ENCODE assay signal across 8 cellular contexts in the genomic region with DNA sequence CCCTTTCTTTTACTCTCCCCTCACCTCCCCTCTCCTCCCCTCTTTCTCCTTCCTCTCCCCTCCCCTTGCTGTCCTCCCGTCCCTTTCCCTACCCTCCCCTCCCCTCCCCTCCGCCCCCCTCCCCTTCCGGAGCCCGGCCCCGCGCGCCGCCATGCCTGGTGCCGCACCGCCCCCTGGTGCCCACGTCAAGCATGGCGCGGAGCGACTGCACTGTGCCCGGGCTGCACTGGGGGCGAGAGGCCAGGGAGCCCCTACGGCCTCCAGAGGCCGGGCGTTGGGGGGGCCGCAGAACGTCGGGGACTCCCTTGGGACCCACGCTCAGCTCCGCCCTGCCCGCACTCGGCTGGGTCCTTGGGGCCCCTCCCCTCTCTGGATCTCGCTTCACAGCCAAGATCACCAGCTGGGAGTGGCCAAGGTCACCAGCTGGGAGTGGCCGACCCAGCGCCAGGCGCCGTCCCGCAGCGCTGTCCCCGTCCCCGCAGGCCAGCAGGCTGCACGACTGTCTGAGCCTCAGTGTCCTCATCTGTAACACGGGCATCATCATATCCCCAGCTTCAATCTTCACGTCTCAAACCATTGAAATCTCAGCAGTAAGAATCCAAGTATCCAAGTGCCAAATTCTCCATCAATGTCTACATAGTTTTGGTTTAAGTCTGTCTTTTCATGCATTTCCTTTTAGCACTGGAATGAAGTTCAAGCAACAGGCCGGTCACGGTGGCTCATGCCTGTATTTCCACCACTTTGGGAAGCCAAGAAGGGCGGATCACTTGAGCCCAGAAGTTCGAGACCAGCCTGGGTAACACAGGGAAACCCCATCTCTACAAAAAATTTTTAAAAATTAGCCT. TPM values are rescaled to one million over a fixed set of nuclear protein-coding genes. Genes with fewer than 3 reads are reported as not detected.
DNase-seq lines count a peak whose midpoint lies in the region; ATAC-seq and TF ChIP-seq lines count a peak whose summit lies in the region.

No MANE protein-coding gene starts in this region.

- H2BK15ac ChIP-seq in H9 (ENCODE audit: low read depth, low read length) = no peak overlapping the region

- peaks cover 12% of the 10 kb centered on the region; the same call in 1 of the 2 replicates for H3K4me1 ChIP-seq in Caco-2
- no peaks in the 10 kb centered on the region for H3K4me1 ChIP-seq in H9 (ENCODE audit: insufficient read depth, low read length)
- H3K4me1 ChIP-seq in mammary epithelial cell (ENCODE audit: insufficient read depth, low read length) = peaks cover 5% of the 10 kb centered on the region

- in situ Hi-C loops in mammary epithelial cell (cut with MboI; ENCODE audit: low sequenced_read_pairs in 2 of 2) = loop anchor here in 1 of 2 donors (25.0 kb wide), 1 partner anchor 1036 kb away; the partner anchor contains the start of genes CHST13 and UROC1

- no peak overlapping the region for H2BK120ac ChIP-seq in H9 (ENCODE audit: low read depth, low read length, poor library complexity, severe bottlenecking)

- no peak overlapping the region for H3K27ac Mint-ChIP-seq in Caco-2 (ENCODE audit: unreplicated experiment)
- H3K27ac Mint-ChIP-seq in H9 = no peak overlapping the region
- no peak overlapping the region for H3K27ac Mint-ChIP-seq in activated B cell treated with CpG ODN at 0.5 μM for 24 hours

- TF ChIP-seq CTCF in Caco-2 (IDR thresholded peaks at IDR 0.05; ENCODE audit: insufficient read depth in 1 of 2, low read depth in 1 of 2, low read length in 1 of 2, severe bottlenecking in 1 of 2, unreplicated experiment in 1 of 2) (peak; percentile 64 to 84), H9 (conservative IDR thresholded peaks at IDR 0.05) (peak; percentile 75), activated B cell treated with CpG ODN at 0.5 μM for 24 hours (IDR thresholded peaks at IDR 0.05) (no peak), mammary epithelial cell (conservative IDR thresholded peaks at IDR 0.05 in 1 of 2, IDR thresholded peaks at IDR 0.05 in 1 of 2; ENCODE audit: extremely low read depth in 1 of 2, insufficient read depth in 1 of 2, low read depth in 1 of 2, low read length in 2 of 2) (peak; percentile 42 to 73)

- H3K23me2 ChIP-seq in H9 (ENCODE audit: insufficient read length, low read depth, low read length, poor library complexity, severe bottlenecking) = peaks cover 6% of the 10 kb centered on the region

- no peak overlapping the region for H3T11ph ChIP-seq in H9 (ENCODE audit: low read length)

- no peaks in the 10 kb centered on the region for H3K4me1 Mint-ChIP-seq in Caco-2 (ENCODE audit: low read depth, unreplicated experiment)
- peaks cover 13 to 31% of the 10 kb centered on the region in 2 experiments for H3K4me1 Mint-ChIP-seq in H9
- H3K4me1 Mint-ChIP-seq in activated B cell treated with CpG ODN at 0.5 μM for 24 hours = peaks cover 14% of the 10 kb centered on the region

- H2BK5ac ChIP-seq in H9 (ENCODE audit: insufficient read length, low read length) = no peak overlapping the region

- no peak overlapping the region for H3K27ac ChIP-seq in H9 (ENCODE audit: insufficient read length, low read depth, low read length)
- H3K27ac ChIP-seq in mammary epithelial cell (ENCODE audit: insufficient read depth, low read depth, low read length) = no peak overlapping the region

- intact Hi-C loops in Caco-2 (cut with micrococcal nuclease; ENCODE audit: unreplicated experiment) (loop anchor here (10.0 kb wide), 1 partner anchor 93 kb away; no protein-coding TSS in a partner anchor), activated B cell treated with CpG ODN at 0.5 μM for 24 hours (cut with micrococcal nuclease) (loop anchor here (1.0 to 2.0 kb wide), 2 partner anchors 565 to 1026 kb away; partner anchors contain the start of gene PLXNA1), mammary epithelial cell (cut with micrococcal nuclease) (loop anchor here (1.0 to 10.0 kb wide), 2 partner anchors 173 to 869 kb away; no protein-coding TSS in a partner anchor)

- no peak overlapping the region for H2AK5ac ChIP-seq in H9 (ENCODE audit: insufficient read length, low read length)

- H4K20me1 ChIP-seq in H9 (ENCODE audit: control insufficient read depth, insufficient read depth, insufficient read length) (no peaks in the 10 kb centered on the region), mammary epithelial cell (ENCODE audit: insufficient read depth, low read length) (no peaks in the 10 kb centered on the region)

- H3K79me2 ChIP-seq in H9 (ENCODE audit: insufficient read depth, low read length) = no peaks in the 10 kb centered on the region
- no peaks in the 10 kb centered on the region for H3K79me2 ChIP-seq in mammary epithelial cell (ENCODE audit: insufficient read depth, low read length)

- H3K18ac ChIP-seq in H9 (ENCODE audit: insufficient read length, low read depth, low read length) = no peak overlapping the region

- H4K5ac ChIP-seq in H9 (ENCODE audit: insufficient read length, low read depth, low read length) = no peak overlapping the region

- no peaks in the 10 kb centered on the region for H3K36me3 Mint-ChIP-seq in Caco-2 (ENCODE audit: insufficient read depth, unreplicated experiment)
- no peaks in the 10 kb centered on the region for H3K36me3 Mint-ChIP-seq in H9 (ENCODE audit: insufficient read depth in 1 of 3, low read depth in 3 of 3)
- H3K36me3 Mint-ChIP-seq in activated B cell treated with CpG ODN at 0.5 μM for 24 hours (ENCODE audit: low read depth) = no peaks in the 10 kb centered on the region

- no peak overlapping the region for H3K14ac ChIP-seq in H9 (ENCODE audit: insufficient read depth, low read length)

- BruUV-seq in Caco-2 (replicated peaks; lab: Mats Ljungman, UMichigan) (no TSS peak), mammary epithelial cell (replicated peaks; lab: Mats Ljungman, UMichigan) (no TSS peak)

- DNase-seq in Caco-2 (peak; percentile 60 to 86), H9 (peak; percentile 92), NCI-H2029 (lab: John Stamatoyannopoulos, UW) (peak; percentile 62), activated B cell treated with CpG ODN at 0.5 μM for 24 hours (peak; percentile 76), mammary epithelial cell (peak; percentile 16), inferior parietal cortex (ENCODE audit: extremely low spot score) (peak; percentile 65), DMS114 treated with DMSO at 0.1 percent for 48 hours (lab: John Stamatoyannopoulos, UW; ENCODE audit: unreplicated experiment) (no peak)
- peak; percentile 84 for DNase-seq in stimulated activated CD4-positive, alpha-beta T cell treated with anti-CD3 and anti-CD28 coated beads, Interleukin-12 subunit alpha, Interleukin-12 subunit beta, amount 100 ng/mL, for 4 hours

- no peaks in the 10 kb centered on the region for H3K9me3 Mint-ChIP-seq in Caco-2 (ENCODE audit: unreplicated experiment)
- H3K9me3 Mint-ChIP-seq in H9 = no peaks in the 10 kb centered on the region; a peak in 1 of 5 replicates
- H3K9me3 Mint-ChIP-seq in activated B cell treated with CpG ODN at 0.5 μM for 24 hours = no peaks in the 10 kb centered on the region

- WGBS in H9 (ENCODE audit: extremely low coverage, insufficient read length, low lambda C conversion rate) = no CpG with 5 or more reads among the region's 42 CpGs
- WGBS in mammary epithelial cell (ENCODE audit: low coverage, missing lambda C conversion rate) = 18% methylated on average over 16 of the region's 42 CpGs

- H4K91ac ChIP-seq in H9 (ENCODE audit: insufficient read length, low read depth, low read length) = no peak overlapping the region

- no peak overlapping the region for H4K8ac ChIP-seq in H9 (replicated peaks; ENCODE audit: insufficient read length, low read depth, low read length)

- no peak overlapping the region for H3K4ac ChIP-seq in H9 (ENCODE audit: low read depth, low read length)

- H2BK20ac ChIP-seq in H9 (ENCODE audit: low read depth, low read length, poor library complexity, severe bottlenecking) = no peak overlapping the region

- H3K27me3 Mint-ChIP-seq in Caco-2 (ENCODE audit: insufficient read depth, unreplicated experiment) = no peaks in the 10 kb centered on the region
- peaks cover 26% of the 10 kb centered on the region for H3K27me3 Mint-ChIP-seq in H9 (ENCODE audit: low read depth)
- peaks cover 5% of the 10 kb centered on the region for H3K27me3 Mint-ChIP-seq in activated B cell treated with CpG ODN at 0.5 μM for 24 hours

- H3K4me3 Mint-ChIP-seq in Caco-2 (ENCODE audit: unreplicated experiment) (peak overlapping the region; percentile 78), H9 (peak overlapping the region; percentile 61 to 79), activated B cell treated with CpG ODN at 0.5 μM for 24 hours (peak overlapping the region; percentile 66)

- POLR2A ChIA-PET in Caco-2 (lab: Charles Lee) = no interaction called here
- POLR2A ChIA-PET in activated B cell treated with CpG ODN at 0.5 μM for 24 hours (lab: Charles Lee) = interaction anchor here (0.7 kb wide), 1 partner anchor 149 kb away, joined by 5 read pairs; no protein-coding TSS in a partner anchor

- H2AFZ ChIP-seq in H9 (ENCODE audit: low read length) (no peak overlapping the region), mammary epithelial cell (ENCODE audit: low read depth, low read length) (peak overlapping the region; percentile 95)

- H2BK12ac ChIP-seq in H9 (ENCODE audit: insufficient read length, low read depth, low read length) = no peak overlapping the region

- H3K27me3 ChIP-seq in Caco-2 (replicated peaks; ENCODE audit: control insufficient read depth, insufficient read depth, low read length) (no peaks in the 10 kb centered on the region), H9 (ENCODE audit: insufficient read depth, low read length) (no peaks in the 10 kb centered on the region), mammary epithelial cell (ENCODE audit: insufficient read depth, low read length) (no peaks in the 10 kb centered on the region)

- CTCF ChIA-PET in Caco-2 (lab: Charles Lee) (interaction anchor here (0.6 to 1.2 kb wide), 10 partner anchors 9 to 173 kb away, joined by 3 to 7 read pairs (median 3); partner anchors contain the start of genes ABTB1 and TPRA1), activated B cell treated with CpG ODN at 0.5 μM for 24 hours (lab: Charles Lee) (interaction anchor here (0.9 to 3.9 kb wide), 11 partner anchors 12 to 1030 kb away, joined by 3 to 47 read pairs (median 5); partner anchors contain the start of gene CHST13), mammary epithelial cell (lab: Charles Lee; ENCODE audit: low non-redundant PET) (interaction anchor here (0.5 kb wide), 1 partner anchor 795 kb away, joined by 6 read pairs; no protein-coding TSS in a partner anchor)

- peak overlapping the region; percentile 54 for H3K4me3 ChIP-seq in Caco-2 (ENCODE audit: low read depth, low read length)
- peak overlapping the region; percentile 56 to 66 (median 61) for H3K4me3 ChIP-seq in mammary epithelial cell (replicated peaks in 1 of 3; ENCODE audit: insufficient read depth in 1 of 3, low read depth in 2 of 3, low read length in 3 of 3)

- H3K36me3 ChIP-seq in Caco-2 (ENCODE audit: control insufficient read depth, insufficient read depth, low read length) (no peaks in the 10 kb centered on the region), mammary epithelial cell (ENCODE audit: insufficient read depth, low read length) (no peaks in the 10 kb centered on the region)

- peak; percentile 93 for ATAC-seq in activated B cell treated with CpG ODN at 0.5 μM for 24 hours (ENCODE audit: low read depth)

- no peaks in the 10 kb centered on the region for H3K9me3 ChIP-seq in Caco-2
- H3K9me3 ChIP-seq in H9 (ENCODE audit: control insufficient read depth, low read depth, low read length) = no peaks in the 10 kb centered on the region
- no peaks in the 10 kb centered on the region for H3K9me3 ChIP-seq in mammary epithelial cell (replicated peaks; ENCODE audit: insufficient read depth, low read length)

- H3K4me2 ChIP-seq in H9 (ENCODE audit: insufficient read depth, insufficient read length, low read length) (peak overlapping the region; percentile 79), mammary epithelial cell (ENCODE audit: insufficient read depth, low read depth, low read length) (peak overlapping the region; percentile 97)

- no peaks in the 10 kb centered on the region for H3K79me1 ChIP-seq in H9 (ENCODE audit: insufficient read depth, low read depth, low read length, poor library complexity, severe bottlenecking)

- no peak overlapping the region for H3K56ac ChIP-seq in H9 (ENCODE audit: insufficient read length, low read depth, low read length)

- H3K23ac ChIP-seq in H9 (ENCODE audit: insufficient read length, low read depth, low read length) = no peak overlapping the region

- H3K9ac ChIP-seq in H9 (ENCODE audit: extremely low read depth, insufficient read length, low read length) (no peak overlapping the region), mammary epithelial cell (ENCODE audit: insufficient read depth, low read length) (no peak overlapping the region)

- dilution Hi-C loops in mammary epithelial cell (cut with HindIII; ENCODE audit: low sequenced_read_pairs) = loop anchor here (5.0 kb wide), 2 partner anchors 51 to 96 kb away; no protein-coding TSS in a partner anchor

RNA-seq across cellular contexts. Expression of gene TPRA1, which starts 42.5 kb away (rescaled TPM):
- total RNA-seq in Caco-2 (2022) (34.5 and 36.8 TPM in 2 replicates), H9 (2021) (19.3 and 20.0 TPM in 2 replicates), activated B cell treated with CpG ODN at 0.5 μM for 24 hours (17.5 and 18.3 TPM in 2 replicates), mammary epithelial cell (10 to 100 TPM; 30.3 to 44.5 TPM)
- 31.4 TPM for polyA plus RNA-seq in mammary epithelial cell
- 28.9 TPM for polyA minus RNA-seq in mammary epithelial cell

RNA-seq across cellular contexts. Expression of gene MCM2, which starts 50.2 kb away (rescaled TPM):
- 127 and 134 TPM in 2 replicates for total RNA-seq in Caco-2 (2022)
- 164 and 170 TPM in 2 replicates for total RNA-seq in H9 (2021)
- 44.4 and 45.6 TPM in 2 replicates for total RNA-seq in activated B cell treated with CpG ODN at 0.5 μM for 24 hours
- 10 to 100 TPM; 17.0 to 46.9 TPM for total RNA-seq in mammary epithelial cell
- polyA plus RNA-seq in mammary epithelial cell = 66.3 TPM
- 107 TPM for polyA minus RNA-seq in mammary epithelial cell
